23 cellular contexts compared by ENCODE assay signal in the genomic region with DNA sequence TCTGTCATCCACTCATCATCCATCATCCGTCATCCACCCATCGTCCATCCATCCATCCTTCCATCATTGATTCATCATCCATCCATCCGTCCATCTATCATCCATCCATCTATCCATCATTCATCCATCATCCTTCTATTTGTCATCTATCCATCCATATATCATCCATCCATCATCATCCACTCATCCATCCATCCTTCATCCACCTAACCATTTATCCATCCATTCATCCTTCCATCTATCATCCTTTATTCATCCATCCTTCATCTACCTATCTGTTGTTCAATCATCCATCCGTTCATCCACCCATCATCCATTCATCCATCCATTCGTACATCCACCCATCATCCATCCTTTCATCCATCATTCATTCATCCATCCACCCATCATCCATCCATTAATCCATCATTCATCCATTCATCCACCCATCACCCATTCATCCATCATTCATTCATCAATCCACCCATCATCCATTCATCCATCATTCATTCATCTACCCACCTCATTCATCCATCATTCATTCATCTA.
DNase-seq lines count a peak whose midpoint lies in the region; ATAC-seq, FAIRE-seq and TF ChIP-seq lines count a peak whose summit lies in the region.
"Had no signal": no experiment of that assay in that cellular context is flagged by ENCODE, and none has a peak within 500 bp of the region (broad histone marks: within the 10 kb centered on the region; RNA-seq: fewer than 3 reads in every experiment).

No MANE protein-coding gene starts in this region.

- ATAC-seq in HepG2: no peak
- ATAC-seq in right lobe of liver: no peak
- ATAC-seq in GM12878: no peak
- ATAC-seq in Right ventricle myocardium superior (ENCODE audit: poor library complexity): no peak
- ATAC-seq: CD8-positive, alpha-beta T cell; HCT116 had no signal

- H3K9ac ChIP-seq in HepG2 (ENCODE audit: insufficient read depth, low read depth, low read length) (no peak overlapping the region), GM12878 (ENCODE audit: control insufficient read depth, insufficient read depth, low read length) (no peak overlapping the region), trophoblast cell (ENCODE audit: low read length) (no peak overlapping the region)
- H3K9ac ChIP-seq: BLaER1, GM23248 had no signal

- POLR2A ChIA-PET in HepG2 (lab: Yijun Ruan, JAX) (no interaction called here), GM12878 (lab: Charles Lee) (no interaction called here)

- TF ChIP-seq POLR2A in HepG2 (IDR thresholded peaks at IDR 0.05; ENCODE audit: insufficient read depth in 1 of 2, low read depth in 2 of 2, low read length in 2 of 2) (no peak), right lobe of liver (IDR thresholded peaks at IDR 0.05) (no peak), GM12878 (IDR thresholded peaks at IDR 0.05; ENCODE audit: low read depth, low read length) (no peak)

- H3K4me1 Mint-ChIP-seq in nephron progenitor cell: peaks cover 31% of the 10 kb centered on the region
- H3K4me1 Mint-ChIP-seq: B cell; CD4-positive, CD25-positive, alpha-beta regulatory T cell had no signal

- H3K27ac ChIP-seq in HepG2 (ENCODE audit: extremely low read length, insufficient read depth, low read length) (no peak overlapping the region), right lobe of liver (no peak overlapping the region), GM12878 (ENCODE audit: control insufficient read depth, insufficient read depth) (no peak overlapping the region), trophoblast cell (ENCODE audit: low read depth, low read length) (no peak overlapping the region)
- H3K27ac ChIP-seq: 22Rv1, BLaER1, C4-2B, GM23248 had no signal

- in situ Hi-C loops in HepG2 (cut with HindIII; ENCODE audit: extremely low pct_ligation_motif_present, low pct_unique_long_range_greater_than_20kb) (no loop called here), GM12878 (cut with MboI) (no loop called here)

- H3K79me2 ChIP-seq in HepG2 (ENCODE audit: insufficient read depth, low read length): no peaks in the 10 kb centered on the region
- no peaks in the 10 kb centered on the region for H3K79me2 ChIP-seq in GM12878 (ENCODE audit: control insufficient read depth, insufficient read depth, low read length)
- H3K79me2 ChIP-seq in trophoblast cell (ENCODE audit: control insufficient read depth, insufficient read depth, low read length, poor library complexity): no peaks in the 10 kb centered on the region

- intact Hi-C loops in HepG2 (cut with micrococcal nuclease; ENCODE audit: unreplicated experiment) (no loop called here), right lobe of liver (cut with DNase I) (no loop called here), GM12878 (cut with micrococcal nuclease; ENCODE audit: unreplicated experiment) (no loop called here), Right ventricle myocardium superior (cut with DNase I) (no loop called here)

- H3K4ac ChIP-seq in trophoblast cell (ENCODE audit: low read depth, low read length): no peak overlapping the region

- no peak overlapping the region for H2BK120ac ChIP-seq in trophoblast cell (ENCODE audit: insufficient read depth, low read length, poor library complexity)

- no peaks in the 10 kb centered on the region for H3K9me3 ChIP-seq in HepG2 (ENCODE audit: low read length)
- no peaks in the 10 kb centered on the region for H3K9me3 ChIP-seq in right lobe of liver
- no peaks in the 10 kb centered on the region; the same call in 2 of the 3 replicates for H3K9me3 ChIP-seq in GM12878 (replicated peaks; ENCODE audit: control insufficient read depth, insufficient read depth, low read length)
- H3K9me3 ChIP-seq in trophoblast cell (ENCODE audit: insufficient read depth, low read depth, low read length): no peaks in the 10 kb centered on the region
- H3K9me3 ChIP-seq: BLaER1 had no signal

- WGBS in HepG2 (ENCODE audit: low lambda C conversion rate): 16% methylated on average over 5 of the region's 5 CpGs
- 69% methylated on average over 5 of the region's 5 CpGs for WGBS in right lobe of liver (ENCODE audit: insufficient coverage, low coverage, low lambda C conversion rate, missing lambda C conversion rate)
- WGBS in GM12878 (ENCODE audit: insufficient coverage, insufficient replicate concordance, low lambda C conversion rate, missing lambda C conversion rate): 46% methylated on average over 5 of the region's 5 CpGs
- 100% methylated on average over 5 of the region's 5 CpGs for WGBS in trophoblast cell (ENCODE audit: extremely low coverage, insufficient coverage, insufficient read length)

- H3K4me3 ChIP-seq in HepG2 (replicated peaks in 1 of 3; ENCODE audit: insufficient read depth in 1 of 3, low read depth in 2 of 3, low read length in 3 of 3): no peak overlapping the region
- no peak overlapping the region for H3K4me3 ChIP-seq in right lobe of liver
- no peak overlapping the region for H3K4me3 ChIP-seq in GM12878
- no peak overlapping the region for H3K4me3 ChIP-seq in trophoblast cell (ENCODE audit: low read depth, low read length)
- H3K4me3 ChIP-seq: BLaER1, GM23248 had no signal

- no peak overlapping the region for H3K23ac ChIP-seq in trophoblast cell (ENCODE audit: low read length)

- H2BK5ac ChIP-seq in trophoblast cell (ENCODE audit: low read depth, low read length, poor library complexity): no peak overlapping the region

- no peak overlapping the region for H4K8ac ChIP-seq in trophoblast cell (ENCODE audit: low read depth, low read length)

- no peak overlapping the region for H3K14ac ChIP-seq in trophoblast cell (ENCODE audit: low read length)

- H4K12ac ChIP-seq in trophoblast cell (ENCODE audit: low read depth, low read length): no peak overlapping the region

- no peak for TF ChIP-seq EP300 in HepG2 (IDR thresholded peaks at IDR 0.05; ENCODE audit: low read depth in 2 of 2, low read length in 2 of 2)
- TF ChIP-seq EP300 in HepG2 (CRISPR knock-in tag; IDR thresholded peaks at IDR 0.05; ENCODE audit: borderline replicate concordance): no peak
- TF ChIP-seq EP300 in GM12878 (IDR thresholded peaks at IDR 0.05; ENCODE audit: borderline replicate concordance in 1 of 2, control insufficient read depth in 1 of 2, low read depth in 2 of 2, low read length in 2 of 2): no peak

- H3K27me3 Mint-ChIP-seq in nephron progenitor cell (ENCODE audit: low read depth, poor library complexity): peaks cover 13% of the 10 kb centered on the region
- H3K27me3 Mint-ChIP-seq: B cell; CD4-positive, CD25-positive, alpha-beta regulatory T cell had no signal

- CTCF ChIA-PET in HepG2 (lab: Yijun Ruan, JAX; ENCODE audit: low intra/inter-chr PET ratio, low total read pairs): no interaction called here
- CTCF ChIA-PET in GM12878 (lab: Yijun Ruan, JAX): no interaction called here

- RAD21 ChIA-PET in GM12878 (lab: Charles Lee; ENCODE audit: unreplicated experiment): no interaction called here

- H3K36me3 ChIP-seq in HepG2 (replicated peaks in 1 of 2; ENCODE audit: control insufficient read depth in 1 of 2, insufficient read depth in 2 of 2, low read length in 2 of 2): no peaks in the 10 kb centered on the region
- H3K36me3 ChIP-seq in right lobe of liver: no peaks in the 10 kb centered on the region
- H3K36me3 ChIP-seq in GM12878 (ENCODE audit: control insufficient read depth in 2 of 2, insufficient read depth in 2 of 2, low read length in 1 of 2): no peaks in the 10 kb centered on the region
- no peaks in the 10 kb centered on the region for H3K36me3 ChIP-seq in trophoblast cell (ENCODE audit: control insufficient read depth in 1 of 2, insufficient read depth in 2 of 2, low read length in 2 of 2)
- H3K36me3 ChIP-seq: BLaER1 had no signal

- H3K18ac ChIP-seq in trophoblast cell (ENCODE audit: low read length): no peak overlapping the region

- TF ChIP-seq CTCF in HepG2 (CRISPR knock-in tag; IDR thresholded peaks at IDR 0.05): no peak
- no peak for TF ChIP-seq CTCF in right lobe of liver (IDR thresholded peaks at IDR 0.05)
- TF ChIP-seq CTCF in GM12878 (IDR thresholded peaks at IDR 0.05 in 2 of 3, conservative IDR thresholded peaks at IDR 0.05 in 1 of 3; ENCODE audit: control insufficient read depth in 2 of 3, extremely low read depth in 1 of 3, insufficient read depth in 1 of 3, low read depth in 3 of 3, low read length in 3 of 3): no peak
- TF ChIP-seq CTCF in nephron progenitor cell (IDR thresholded peaks at IDR 0.05): no peak

- H3K9me3 Mint-ChIP-seq in nephron progenitor cell: no peaks in the 10 kb centered on the region
- H3K9me3 Mint-ChIP-seq: CD8-positive, alpha-beta T cell; H9 had no signal

- no peak overlapping the region for H3K4me2 ChIP-seq in HepG2 (ENCODE audit: low read depth, low read length)
- H3K4me2 ChIP-seq in GM12878 (ENCODE audit: control insufficient read depth, insufficient read depth): no peak overlapping the region
- H3K4me2 ChIP-seq in trophoblast cell (ENCODE audit: low read length): no peak overlapping the region
- H3K4me2 ChIP-seq: BLaER1 had no signal

- H3K27me3 ChIP-seq in HepG2 (ENCODE audit: control insufficient read depth in 1 of 2, insufficient read depth in 2 of 2, low read length in 2 of 2) (peaks cover 13 to 78% of the 10 kb centered on the region in 2 experiments), right lobe of liver (no peaks in the 10 kb centered on the region), GM12878 (replicated peaks in 1 of 2; ENCODE audit: control insufficient read depth in 2 of 2, insufficient read depth in 2 of 2, low read length in 1 of 2) (no peaks in the 10 kb centered on the region), trophoblast cell (ENCODE audit: insufficient read depth, low read length) (no peaks in the 10 kb centered on the region)
- H3K27me3 ChIP-seq: BLaER1 had no signal

- FAIRE-seq in HepG2 (lab: Jason Lieb, UNC) (no peak), GM12878 (lab: Jason Lieb, UNC) (no peak)
- FAIRE-seq: A204.1, G401.6, GM19239 had no signal

- H2AK5ac ChIP-seq in trophoblast cell (ENCODE audit: low read length): no peak overlapping the region

- DNase-seq in HepG2 (ENCODE audit: low spot score) (no peak), right lobe of liver (no peak), GM12878 (ENCODE audit: low read depth, low spot score) (no peak), nephron progenitor cell (no peak), NCI-H187 treated with DMSO at 0.1 percent for 48 hours (lab: John Stamatoyannopoulos, UW) (no peak), epidermal melanocyte (ENCODE audit: insufficient read length, low spot score) (no peak), trophoblast cell (no peak), Right ventricle myocardium superior (no peak)
- DNase-seq: Caco-2; CD4-positive, CD25-positive, alpha-beta regulatory T cell; CD8-positive, alpha-beta T cell; DMS153; DND-41; GM23248; H9 had no signal

- no peaks in the 10 kb centered on the region for H3K36me3 Mint-ChIP-seq in nephron progenitor cell (ENCODE audit: low read depth)
- H3K36me3 Mint-ChIP-seq: CD4-positive, CD25-positive, alpha-beta regulatory T cell; CD8-positive, alpha-beta T cell had no signal

- no peak for TF ChIP-seq RAD21 in HepG2 (CRISPR knock-in tag; IDR thresholded peaks at IDR 0.05)
- no peak for TF ChIP-seq RAD21 in GM12878 (IDR thresholded peaks at IDR 0.05; ENCODE audit: insufficient read depth, low read depth, low read length)

- H2BK12ac ChIP-seq in trophoblast cell (ENCODE audit: low read length): no peak overlapping the region

- no peak overlapping the region for H4K91ac ChIP-seq in trophoblast cell (ENCODE audit: low read depth, low read length)

- H3K4me3 Mint-ChIP-seq in nephron progenitor cell: no peak overlapping the region
- H3K4me3 Mint-ChIP-seq: B cell; CD4-positive, CD25-positive, alpha-beta regulatory T cell; CD8-positive, alpha-beta T cell; H9 had no signal

- H3K79me1 ChIP-seq in trophoblast cell (ENCODE audit: low read length): no peaks in the 10 kb centered on the region

- peak overlapping the region; percentile 2 for H3K27ac Mint-ChIP-seq in nephron progenitor cell
- H3K27ac Mint-ChIP-seq: B cell; CD8-positive, alpha-beta T cell; H9 had no signal

- no peaks in the 10 kb centered on the region for H4K20me1 ChIP-seq in HepG2 (ENCODE audit: insufficient read depth, low read length)
- no peaks in the 10 kb centered on the region for H4K20me1 ChIP-seq in GM12878 (ENCODE audit: control insufficient read depth, insufficient read depth)
- H4K20me1 ChIP-seq: BLaER1 had no signal

- H2AFZ ChIP-seq in HepG2 (ENCODE audit: low read length) (no peak overlapping the region), GM12878 (ENCODE audit: control insufficient read depth, low read depth, low read length) (no peak overlapping the region), trophoblast cell (ENCODE audit: insufficient read depth, low read length, poor library complexity) (no peak overlapping the region)
- H2AFZ ChIP-seq: GM23248 had no signal

- BruUV-seq in HepG2 (replicated peaks; lab: Mats Ljungman, UMichigan) (no TSS peak), GM12878 (replicated peaks; lab: Mats Ljungman, UMichigan) (no TSS peak)

- SMC1A ChIA-PET in GM12878 (lab: Charles Lee; ENCODE audit: uncharacterized antibody, unreplicated experiment): no interaction called here

- H3K4me1 ChIP-seq in HepG2 (ENCODE audit: insufficient read depth, low read length) (no peaks in the 10 kb centered on the region), right lobe of liver (no peaks in the 10 kb centered on the region), GM12878 (ENCODE audit: control insufficient read depth, insufficient read depth, low read length) (no peaks in the 10 kb centered on the region), trophoblast cell (ENCODE audit: control insufficient read depth in 1 of 2, insufficient read depth in 2 of 2, low read length in 2 of 2) (peaks cover 4 to 14% of the 10 kb centered on the region in 2 experiments)
- H3K4me1 ChIP-seq: Caco-2 had no signal

Comparison
In these comparisons a context has a peak if more than half of its experiments do, and no peak if none do; other contexts are left out.
1. Of the 75 proteins assayed by ChIP-seq in both HepG2 and GM12878: peak only in HepG2: FOXK2, IKZF1, NBN and RAD51; only in GM12878: none; in both: none; in neither: 68; mixed calls (peak in some experiments, not most) for 3.